ENCODE assay signal across 8 cellular contexts in the genomic region with DNA sequence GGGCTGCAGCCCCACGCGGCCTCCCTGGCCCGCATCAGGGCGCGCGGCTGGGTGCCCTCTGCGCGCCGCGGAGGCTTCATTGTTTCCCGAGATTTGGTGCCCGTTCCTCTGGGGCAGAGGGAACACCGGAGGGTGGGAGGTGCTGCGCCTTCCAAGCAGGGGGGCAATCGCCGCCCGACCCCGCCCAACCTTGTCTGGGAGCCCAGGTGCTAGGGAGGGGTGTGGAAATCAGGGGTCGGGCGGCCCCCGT. TPM values are rescaled to one million over a fixed set of nuclear protein-coding genes. Genes with fewer than 3 reads are reported as not detected.
DNase-seq lines count a peak whose midpoint lies in the region; ATAC-seq and TF ChIP-seq lines count a peak whose summit lies in the region.

No MANE protein-coding gene starts in this region.

- peak overlapping the region; percentile 40 for H3K27ac ChIP-seq in angular gyrus (ENCODE audit: low read depth, low read length)
- peak overlapping the region; percentile 92 to 96 for H3K27ac ChIP-seq in thoracic aorta

- H3K4me3 ChIP-seq in thoracic aorta: peak overlapping the region; percentile 94

- H3K4me3 Mint-ChIP-seq in activated T-helper 1 cell treated with anti-CD3 and anti-CD28 coated beads, Interleukin-12 subunit alpha, Interleukin-12 subunit beta, Interleukin-2, Interleukin-4 antibody, amounts not matched to agents 30 ng/mL and 10 ng/mL and 1 ng/mL, durations not matched to agents 14 hours and 24 hours and 36 hours: no peak overlapping the region

- intact Hi-C loops in activated T-helper 1 cell treated with anti-CD3 and anti-CD28 coated beads, Interleukin-12 subunit alpha, Interleukin-12 subunit beta, Interleukin-2, Interleukin-4 antibody, amounts not matched to agents 30 ng/mL and 10 ng/mL and 1 ng/mL, durations not matched to agents 14 hours and 24 hours and 36 hours (cut with micrococcal nuclease): loop anchor here (10.0 kb wide), 1 partner anchor 169 kb away; no protein-coding TSS in a partner anchor

- H3K36me3 ChIP-seq in thoracic aorta: no peaks in the 10 kb centered on the region

- peak; percentile 64 for DNase-seq in DMS 273 (lab: John Stamatoyannopoulos, UW; ENCODE audit: unreplicated experiment)
- no peak for DNase-seq in DMS 273 treated with DMSO at 0.1 percent for 48 hours (lab: John Stamatoyannopoulos, UW)
- DNase-seq in iPS-NIHi11 (ENCODE audit: low spot score): peak; percentile 35
- DNase-seq in thoracic aorta (ENCODE audit: low spot score): no peak
- DNase-seq in activated T-helper 1 cell treated with anti-CD3 and anti-CD28 coated beads, Interleukin-12 subunit alpha, Interleukin-12 subunit beta, Interleukin-2, Interleukin-4 antibody, amounts not matched to agents 30 ng/mL and 10 ng/mL and 1 ng/mL, durations not matched to agents 14 hours and 24 hours and 36 hours (ENCODE audit: low spot score): no peak
- no peak for DNase-seq in NOMO-1 treated with DMSO at 0.1 percent for 48 hours (lab: John Stamatoyannopoulos, UW; ENCODE audit: unreplicated experiment)

- H3K27ac Mint-ChIP-seq in activated T-helper 1 cell treated with anti-CD3 and anti-CD28 coated beads, Interleukin-12 subunit alpha, Interleukin-12 subunit beta, Interleukin-2, Interleukin-4 antibody, amounts not matched to agents 30 ng/mL and 10 ng/mL and 1 ng/mL, durations not matched to agents 14 hours and 24 hours and 36 hours: no peak overlapping the region

- H3K4me1 ChIP-seq in thoracic aorta (ENCODE audit: control insufficient read depth in 1 of 2, low read depth in 2 of 2): peaks cover 7 to 22% of the 10 kb centered on the region in 2 donors

- H3K36me3 Mint-ChIP-seq in activated T-helper 1 cell treated with anti-CD3 and anti-CD28 coated beads, Interleukin-12 subunit alpha, Interleukin-12 subunit beta, Interleukin-2, Interleukin-4 antibody, amounts not matched to agents 30 ng/mL and 10 ng/mL and 1 ng/mL, durations not matched to agents 14 hours and 24 hours and 36 hours (ENCODE audit: low read depth): peaks cover 2% of the 10 kb centered on the region

- H3K27me3 Mint-ChIP-seq in activated T-helper 1 cell treated with anti-CD3 and anti-CD28 coated beads, Interleukin-12 subunit alpha, Interleukin-12 subunit beta, Interleukin-2, Interleukin-4 antibody, amounts not matched to agents 30 ng/mL and 10 ng/mL and 1 ng/mL, durations not matched to agents 14 hours and 24 hours and 36 hours (ENCODE audit: insufficient read depth): peaks cover 71% of the 10 kb centered on the region

- H3K4me1 Mint-ChIP-seq in activated T-helper 1 cell treated with anti-CD3 and anti-CD28 coated beads, Interleukin-12 subunit alpha, Interleukin-12 subunit beta, Interleukin-2, Interleukin-4 antibody, amounts not matched to agents 30 ng/mL and 10 ng/mL and 1 ng/mL, durations not matched to agents 14 hours and 24 hours and 36 hours (ENCODE audit: low read depth): peaks cover 17% of the 10 kb centered on the region

- no peaks in the 10 kb centered on the region for H3K9me3 Mint-ChIP-seq in activated T-helper 1 cell treated with anti-CD3 and anti-CD28 coated beads, Interleukin-12 subunit alpha, Interleukin-12 subunit beta, Interleukin-2, Interleukin-4 antibody, amounts not matched to agents 30 ng/mL and 10 ng/mL and 1 ng/mL, durations not matched to agents 14 hours and 24 hours and 36 hours

- TF ChIP-seq CTCF in thoracic aorta (IDR thresholded peaks at IDR 0.05): no peak

- ATAC-seq in thoracic aorta (ENCODE audit: insufficient number of reproducible peaks, low FRiP score, low read depth) (no peak), GM18907 (IDR thresholded peaks at IDR 0.05; ENCODE audit: unreplicated experiment) (no peak)

- no peaks in the 10 kb centered on the region for H3K9me3 ChIP-seq in thoracic aorta

- H3K27me3 ChIP-seq in thoracic aorta (replicated peaks; ENCODE audit: insufficient read depth): no peaks in the 10 kb centered on the region

RNA-seq across cellular contexts. Expression of a gene that starts 1.0 kb away (rescaled TPM):
- 100 to 1,000 TPM in 1 of 2 donors, 10 to 100 TPM in 1; 66.9 to 117 TPM for total RNA-seq in thoracic aorta
- total RNA-seq in activated T-helper 1 cell treated with anti-CD3 and anti-CD28 coated beads, Interleukin-12 subunit alpha, Interleukin-12 subunit beta, Interleukin-2, Interleukin-4 antibody, amounts not matched to agents 30 ng/mL and 10 ng/mL and 1 ng/mL, durations not matched to agents 14 hours and 24 hours and 36 hours: 1.2 and 1.7 TPM in 2 replicates

Comparison
In these comparisons a context has a peak if more than half of its experiments do, and no peak if none do; other contexts are left out.
1. DNase-seq: peak in DMS 273 (single experiment) and iPS-NIHi11 (single experiment); none in DMS 273 treated with DMSO at 0.1 percent for 48 hours (single experiment), thoracic aorta (single experiment), activated T-helper 1 cell treated with anti-CD3 and anti-CD28 coated beads, Interleukin-12 subunit alpha, Interleukin-12 subunit beta, Interleukin-2, Interleukin-4 antibody, amounts not matched to agents 30 ng/mL and 10 ng/mL and 1 ng/mL, durations not matched to agents 14 hours and 24 hours and 36 hours (single experiment) and NOMO-1 treated with DMSO at 0.1 percent for 48 hours (single experiment).
2. RNA of a gene that starts 1.0 kb away (total RNA-seq): 66.9 to 117 TPM in thoracic aorta; 1.2 to 1.7 TPM in activated T-helper 1 cell treated with anti-CD3 and anti-CD28 coated beads, Interleukin-12 subunit alpha, Interleukin-12 subunit beta, Interleukin-2, Interleukin-4 antibody, amounts not matched to agents 30 ng/mL and 10 ng/mL and 1 ng/mL, durations not matched to agents 14 hours and 24 hours and 36 hours; every median in the first group is over 10 times any median in the second.